In genomic region chr14:103562385-103563088, GRCh38 we compare ENCODE assay signal across 8 cellular contexts. TPM values are rescaled to one million over a fixed set of nuclear protein-coding genes. Genes with fewer than 3 reads are reported as not detected.
A peak's percentile ranks its signal among the peaks of the same experiment; 100 is the strongest.
DNase-seq lines count a peak whose midpoint lies in the region; ATAC-seq and TF ChIP-seq lines count a peak whose summit lies in the region.

A gene with protein sequence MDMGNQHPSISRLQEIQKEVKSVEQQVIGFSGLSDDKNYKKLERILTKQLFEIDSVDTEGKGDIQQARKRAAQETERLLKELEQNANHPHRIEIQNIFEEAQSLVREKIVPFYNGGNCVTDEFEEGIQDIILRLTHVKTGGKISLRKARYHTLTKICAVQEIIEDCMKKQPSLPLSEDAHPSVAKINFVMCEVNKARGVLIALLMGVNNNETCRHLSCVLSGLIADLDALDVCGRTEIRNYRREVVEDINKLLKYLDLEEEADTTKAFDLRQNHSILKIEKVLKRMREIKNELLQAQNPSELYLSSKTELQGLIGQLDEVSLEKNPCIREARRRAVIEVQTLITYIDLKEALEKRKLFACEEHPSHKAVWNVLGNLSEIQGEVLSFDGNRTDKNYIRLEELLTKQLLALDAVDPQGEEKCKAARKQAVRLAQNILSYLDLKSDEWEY (minus strand): TSS chr14:103562657. CDS start chr14:103561164, 1,493 bp downstream.
COA8 (plus strand) TSS chr14:103562960; CDS start chr14:103563002, 42 bp downstream.

- H3K27ac Mint-ChIP-seq in Calu3 (ENCODE audit: unreplicated experiment): peak within 1 kb of the TSS; percentile 91

- no peaks in the 10 kb centered on the region for H3K9me3 Mint-ChIP-seq in Calu3 (ENCODE audit: low read depth, unreplicated experiment)

- DNase-seq in Calu3 (peak; percentile 86), OCI-M2 (lab: John Stamatoyannopoulos, UW; ENCODE audit: unreplicated experiment) (peak; percentile 48), activated T-cell treated with anti-CD3 and anti-CD28 coated beads for 48 hours (ENCODE audit: low read depth) (peak; percentile 87), epithelial cell of proximal tubule (ENCODE audit: low read depth) (no peak)
- DNase-seq in stimulated activated CD8-positive, alpha-beta memory T cell treated with anti-CD3 and anti-CD28 coated beads, Interleukin-4, amount 100 ng/mL, for 4 hours (ENCODE audit: low read depth in 2 of 2, low spot score in 1 of 2): peak; percentile 58 to 74

- H3K4me1 ChIP-seq in HUES48 (ENCODE audit: control insufficient read depth, insufficient read depth, low read length) (peaks cover 3% of the 10 kb centered on the region; the same call in 1 of the 2 replicates), mucosa of rectum (ENCODE audit: control insufficient read depth in 2 of 2, insufficient read depth in 2 of 2, low read length in 2 of 2) (peaks cover 26 to 34% of the 10 kb centered on the region in 2 donors)

- H3K36me3 Mint-ChIP-seq in Calu3 (ENCODE audit: insufficient read depth, unreplicated experiment): peaks cover 55% of the 10 kb centered on the region

- H3K27me3 ChIP-seq in HUES48 (ENCODE audit: control insufficient read depth, insufficient read depth, low read length) (no peaks in the 10 kb centered on the region), mucosa of rectum (ENCODE audit: control insufficient read depth in 2 of 2, insufficient read depth in 2 of 2, low read length in 2 of 2) (no peaks in the 10 kb centered on the region)

- H3K9me3 ChIP-seq in HUES48 (ENCODE audit: control insufficient read depth, insufficient read depth, low read length) (no peaks in the 10 kb centered on the region), mucosa of rectum (ENCODE audit: control insufficient read depth in 2 of 2, low read length in 2 of 2) (no peaks in the 10 kb centered on the region)

- no peaks in the 10 kb centered on the region for H3K27me3 Mint-ChIP-seq in Calu3 (ENCODE audit: unreplicated experiment)

- H3K27ac ChIP-seq in HUES48 (ENCODE audit: low read depth, low read length) (peak within 1 kb of the TSS; percentile 97), mucosa of rectum (ENCODE audit: low read depth in 2 of 2, low read length in 2 of 2) (peak within 1 kb of the TSS; percentile 95 to 96)

- H3K4me3 Mint-ChIP-seq in Calu3 (ENCODE audit: low read depth, unreplicated experiment): peak within 1 kb of the TSS; percentile 98

- intact Hi-C loops in Calu3 (cut with micrococcal nuclease; ENCODE audit: unreplicated experiment): no loop called here

- H3K36me3 ChIP-seq in HUES48 (ENCODE audit: control insufficient read depth, insufficient read depth, low read length): peaks cover 28% of the 10 kb centered on the region
- peaks cover 25 to 27% of the 10 kb centered on the region in 2 donors for H3K36me3 ChIP-seq in mucosa of rectum (ENCODE audit: control insufficient read depth in 2 of 2, insufficient read depth in 2 of 2, low read length in 2 of 2)

- CTCF ChIA-PET in Calu3 (lab: Charles Lee): interaction anchor here (1.6 to 1.7 kb wide), 2 partner anchors 10 to 16 kb away, joined by 4 to 5 read pairs; no protein-coding TSS in a partner anchor

- H3K9ac ChIP-seq in HUES48 (ENCODE audit: low read depth, low read length): peak within 1 kb of the TSS; percentile 95
- H3K9ac ChIP-seq in mucosa of rectum (ENCODE audit: low read depth in 1 of 2, low read length in 2 of 2): peak within 1 kb of the TSS; percentile 80 to 88

- peaks cover 23% of the 10 kb centered on the region for H3K4me1 Mint-ChIP-seq in Calu3 (ENCODE audit: low read depth, unreplicated experiment)

- peak within 1 kb of the TSS; percentile 85 for H3K4me3 ChIP-seq in HUES48 (ENCODE audit: low read depth, low read length)
- H3K4me3 ChIP-seq in epithelial cell of proximal tubule (ENCODE audit: low read depth, low read length): peak within 1 kb of the TSS; percentile 97
- H3K4me3 ChIP-seq in mucosa of rectum (ENCODE audit: low read length in 2 of 2): peak within 1 kb of the TSS; percentile 92 to 94

- BruUV-seq in Calu3 (replicated peaks; lab: Mats Ljungman, UMichigan): no TSS peak

- TF ChIP-seq CTCF in Calu3 (IDR thresholded peaks at IDR 0.05; ENCODE audit: unreplicated experiment) (no peak), epithelial cell of proximal tubule (conservative IDR thresholded peaks at IDR 0.05; ENCODE audit: low read depth, low read length) (no peak)

- ATAC-seq in GM21381 (IDR thresholded peaks at IDR 0.05; ENCODE audit: unreplicated experiment): peak; percentile 72

RNA-seq across cellular contexts. Expression of the first gene that starts in this region (rescaled TPM):
- total RNA-seq in Calu3 (2022): 36.5 and 38.4 TPM in 2 replicates
- 26.6 and 27.2 TPM in 2 replicates for total RNA-seq in epithelial cell of proximal tubule

RNA-seq across cellular contexts. Expression of gene COA8, which starts in this region (rescaled TPM):
- total RNA-seq in Calu3 (2022): 29.1 and 37.2 TPM in 2 replicates
- total RNA-seq in epithelial cell of proximal tubule: 29.0 and 44.0 TPM in 2 replicates
